8 cellular contexts compared by ENCODE assay signal in genomic region chr7:27165089-27165654, GRCh38. TPM values are rescaled to one million over a fixed set of nuclear protein-coding genes. Genes with fewer than 3 reads are reported as not detected.
DNase-seq lines count a peak whose midpoint lies in the region; ATAC-seq and TF ChIP-seq lines count a peak whose summit lies in the region.

HOXA9 (minus strand) TSS chr7:27165537; CDS start chr7:27165457, 80 bp downstream.

- H3K36me3 Mint-ChIP-seq in stimulated activated naive CD8-positive, alpha-beta T cell treated with anti-CD3 and anti-CD28 coated beads, Interleukin-15, Interleukin-2, amounts not matched to agents 100 ng/mL and 50 ng/mL, for 24 hours (ENCODE audit: low read depth): no peaks in the 10 kb centered on the region
- no peaks in the 10 kb centered on the region for H3K36me3 Mint-ChIP-seq in activated naive CD8-positive, alpha-beta T cell treated with anti-CD3 and anti-CD28 coated beads for 36 hours

- intact Hi-C loops in vagina (cut with DNase I): loop anchor here (5.0 to 10.0 kb wide), 2 partner anchors 793 to 1310 kb away; no protein-coding TSS in a partner anchor

- peaks cover 37% of the 10 kb centered on the region for H3K4me1 Mint-ChIP-seq in stimulated activated naive CD8-positive, alpha-beta T cell treated with anti-CD3 and anti-CD28 coated beads, Interleukin-15, Interleukin-2, amounts not matched to agents 100 ng/mL and 50 ng/mL, for 24 hours (ENCODE audit: low read depth)
- H3K4me1 Mint-ChIP-seq in activated naive CD8-positive, alpha-beta T cell treated with anti-CD3 and anti-CD28 coated beads for 36 hours: peaks cover 22% of the 10 kb centered on the region

- peak in 1 of 2 donors; percentile 23 for TF ChIP-seq POLR2A in vagina (IDR thresholded peaks at IDR 0.05)

- no peaks in the 10 kb centered on the region for H3K27me3 ChIP-seq in vagina

- peak within 1 kb of the TSS; percentile 70 for H3K4me3 Mint-ChIP-seq in stimulated activated naive CD8-positive, alpha-beta T cell treated with anti-CD3 and anti-CD28 coated beads, Interleukin-15, Interleukin-2, amounts not matched to agents 100 ng/mL and 50 ng/mL, for 24 hours
- peak within 1 kb of the TSS; percentile 66 for H3K4me3 Mint-ChIP-seq in activated naive CD8-positive, alpha-beta T cell treated with anti-CD3 and anti-CD28 coated beads for 36 hours

- ATAC-seq in stimulated activated naive CD8-positive, alpha-beta T cell treated with anti-CD3 and anti-CD28 coated beads, Interleukin-15, Interleukin-2, amounts not matched to agents 100 U/mL and 50 U/mL, for 24 hours: no peak
- no peak for ATAC-seq in HG03439 (IDR thresholded peaks at IDR 0.05; ENCODE audit: unreplicated experiment)
- no peak for ATAC-seq in GM18511 (IDR thresholded peaks at IDR 0.05; ENCODE audit: unreplicated experiment)

- peak within 1 kb of the TSS; percentile 77 for H3K27ac Mint-ChIP-seq in stimulated activated naive CD8-positive, alpha-beta T cell treated with anti-CD3 and anti-CD28 coated beads, Interleukin-15, Interleukin-2, amounts not matched to agents 100 ng/mL and 50 ng/mL, for 24 hours
- peak within 1 kb of the TSS; percentile 29 for H3K27ac Mint-ChIP-seq in activated naive CD8-positive, alpha-beta T cell treated with anti-CD3 and anti-CD28 coated beads for 36 hours

- no peaks in the 10 kb centered on the region for H3K9me3 Mint-ChIP-seq in stimulated activated naive CD8-positive, alpha-beta T cell treated with anti-CD3 and anti-CD28 coated beads, Interleukin-15, Interleukin-2, amounts not matched to agents 100 ng/mL and 50 ng/mL, for 24 hours
- no peaks in the 10 kb centered on the region for H3K9me3 Mint-ChIP-seq in activated naive CD8-positive, alpha-beta T cell treated with anti-CD3 and anti-CD28 coated beads for 36 hours

- H3K27me3 Mint-ChIP-seq in stimulated activated naive CD8-positive, alpha-beta T cell treated with anti-CD3 and anti-CD28 coated beads, Interleukin-15, Interleukin-2, amounts not matched to agents 100 ng/mL and 50 ng/mL, for 24 hours: peaks cover 75% of the 10 kb centered on the region
- H3K27me3 Mint-ChIP-seq in activated naive CD8-positive, alpha-beta T cell treated with anti-CD3 and anti-CD28 coated beads for 36 hours: peaks cover 91% of the 10 kb centered on the region

- no peak for TF ChIP-seq CTCF in vagina (IDR thresholded peaks at IDR 0.05)

- peak within 1 kb of the TSS; percentile 99 for H3K27ac ChIP-seq in vagina

- peaks cover 50% of the 10 kb centered on the region for H3K4me1 ChIP-seq in vagina

- no peaks in the 10 kb centered on the region for H3K9me3 ChIP-seq in vagina

- H3K36me3 ChIP-seq in vagina: no peaks in the 10 kb centered on the region

- H3K4me3 ChIP-seq in vagina: peak within 1 kb of the TSS; percentile 56 to 64

- DNase-seq in stimulated activated naive CD8-positive, alpha-beta T cell treated with anti-CD3 and anti-CD28 coated beads, Interleukin-15, Interleukin-2, amounts not matched to agents 100 U/mL and 50 U/mL, for 24 hours: no peak
- no peak for DNase-seq in activated naive CD8-positive, alpha-beta T cell treated with anti-CD3 and anti-CD28 coated beads for 36 hours
- DNase-seq in lung microvascular endothelial cell (ENCODE audit: low read depth in 2 of 2) (peak; percentile 89 to 97), vagina (ENCODE audit: extremely low spot score in 2 of 2) (no peak), HuH-7 (ENCODE audit: low spot score) (no peak)

RNA-seq across cellular contexts. Expression of gene HOXA9, which starts in this region (rescaled TPM):
- total RNA-seq in activated naive CD8-positive, alpha-beta T cell treated with anti-CD3 and anti-CD28 coated beads for 36 hours: not detected
- 2.0 and 3.9 TPM in 2 replicates for total RNA-seq in lung microvascular endothelial cell
- total RNA-seq in vagina: 13.0 TPM

Comparison
In these comparisons a context has a peak if more than half of its experiments do, and no peak if none do; other contexts are left out.
1. DNase-seq: peak in lung microvascular endothelial cell (2 of 2); none in stimulated activated naive CD8-positive, alpha-beta T cell treated with anti-CD3 and anti-CD28 coated beads, Interleukin-15, Interleukin-2, amounts not matched to agents 100 U/mL and 50 U/mL, for 24 hours (single experiment), activated naive CD8-positive, alpha-beta T cell treated with anti-CD3 and anti-CD28 coated beads for 36 hours (single experiment), vagina (0 of 2) and HuH-7 (single experiment).